ENCODE assay signal across 9 cellular contexts in the genomic region with DNA sequence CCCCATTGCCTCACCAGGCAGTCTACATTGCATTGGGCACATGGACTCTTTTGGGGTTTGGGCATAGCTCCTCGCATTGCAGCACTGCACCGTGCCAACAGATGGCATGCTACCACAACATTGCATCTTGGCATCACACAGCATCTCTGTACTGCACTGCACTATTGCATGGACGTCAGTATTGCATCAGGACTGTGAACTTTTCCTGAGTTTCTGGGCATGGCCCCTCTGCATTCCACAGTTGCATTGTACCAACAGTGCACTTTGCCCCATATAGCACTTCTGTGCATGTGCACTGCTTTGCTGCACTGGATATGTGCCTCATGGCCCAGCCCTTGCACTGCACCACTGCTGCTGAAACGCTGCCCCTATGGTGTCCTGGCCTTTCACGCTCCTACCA. TPM values are rescaled to one million over a fixed set of nuclear protein-coding genes. Genes with fewer than 3 reads are reported as not detected.
DNase-seq lines count a peak whose midpoint lies in the region; ATAC-seq, FAIRE-seq and TF ChIP-seq lines count a peak whose summit lies in the region.
"Had no signal": no experiment of that assay in that cellular context is flagged by ENCODE, and none has a peak within 500 bp of the region (broad histone marks: within the 10 kb centered on the region; RNA-seq: fewer than 3 reads in every experiment).

No MANE protein-coding gene starts in this region.

- no peak overlapping the region for H3K27ac ChIP-seq in endodermal cell (ENCODE audit: low read depth, low read length)
- H3K27ac ChIP-seq in pancreas: no peak overlapping the region

- intact Hi-C loops in pancreas (cut with DNase I): loop anchor here in 1 of 3 donors (5.0 to 10.0 kb wide), 2 partner anchors 861 to 1139 kb away; no protein-coding TSS in a partner anchor

- in situ Hi-C loops in GM13976 (cut with MboI; ENCODE audit: low sequenced_read_pairs, unreplicated experiment): loop anchor here (25.0 kb wide), 1 partner anchor 1466 kb away; a partner anchor contains a TSS

- ATAC-seq in pancreas (peak in 3 of 4 donors; percentile 66 to 76 (median 66)), HG03432 (IDR thresholded peaks at IDR 0.05; ENCODE audit: unreplicated experiment) (no peak)

- no peaks in the 10 kb centered on the region for H3K9me3 ChIP-seq in endodermal cell (ENCODE audit: control insufficient read depth, low read length)
- no peaks in the 10 kb centered on the region for H3K9me3 ChIP-seq in pancreas

- H3K4me1 ChIP-seq in endodermal cell (ENCODE audit: control insufficient read depth, insufficient read depth, low read length) (peaks cover 34% of the 10 kb centered on the region), pancreas (no peaks in the 10 kb centered on the region)

- H3K36me3 Mint-ChIP-seq in endodermal cell (ENCODE audit: low read depth): no peaks in the 10 kb centered on the region
- H3K36me3 Mint-ChIP-seq: T-cell had no signal

- peaks cover 35% of the 10 kb centered on the region for H3K4me1 Mint-ChIP-seq in endodermal cell
- H3K4me1 Mint-ChIP-seq: T-cell had no signal

- peak; percentile 60 for TF ChIP-seq CTCF in endodermal cell (conservative IDR thresholded peaks at IDR 0.05)
- peak in 1 of 4 donors; percentile 17 for TF ChIP-seq CTCF in pancreas (IDR thresholded peaks at IDR 0.05)
- TF ChIP-seq CTCF in GM13976 (IDR thresholded peaks at IDR 0.05; ENCODE audit: borderline replicate concordance, control extremely low read depth, extremely low read depth, insufficient read depth, missing control alignments): no peak

- no peaks in the 10 kb centered on the region for H3K27me3 ChIP-seq in endodermal cell (ENCODE audit: control insufficient read depth, insufficient read depth, low read length, poor library complexity, severe bottlenecking)
- H3K27me3 ChIP-seq in pancreas: no peaks in the 10 kb centered on the region

- H3K27me3 Mint-ChIP-seq in endodermal cell (ENCODE audit: insufficient read depth): no peaks in the 10 kb centered on the region

- no peaks in the 10 kb centered on the region for H3K9me3 Mint-ChIP-seq in endodermal cell
- H3K9me3 Mint-ChIP-seq: T-cell had no signal

- peak; percentile 40 for DNase-seq in DMS79 treated with DMSO at 0.1 percent for 48 hours (lab: John Stamatoyannopoulos, UW)
- no peak for DNase-seq in DMS79 (lab: John Stamatoyannopoulos, UW)
- peak; percentile 46 for DNase-seq in NCI-H1694 treated with DMSO at 0.1 percent for 48 hours (lab: John Stamatoyannopoulos, UW)
- DNase-seq in endodermal cell: peak; percentile 60
- DNase-seq in pancreas: no peak
- no peak for DNase-seq in stimulated activated CD4-positive, alpha-beta T cell treated with anti-CD3 and anti-CD28 coated beads, Interleukin-4, amount 100 ng/mL, for 24 hours
- DNase-seq in GM13976 (ENCODE audit: low spot score): no peak
- DNase-seq: T-cell had no signal

- no peak overlapping the region for H3K4me3 Mint-ChIP-seq in endodermal cell
- H3K4me3 Mint-ChIP-seq: T-cell had no signal

- FAIRE-seq in pancreas (lab: Jason Lieb, UNC): no peak

- no peak overlapping the region for H3K27ac Mint-ChIP-seq in endodermal cell
- H3K27ac Mint-ChIP-seq: T-cell had no signal

- H3K36me3 ChIP-seq in endodermal cell (ENCODE audit: control insufficient read depth, insufficient read depth, low read length): no peaks in the 10 kb centered on the region
- H3K36me3 ChIP-seq in pancreas: no peaks in the 10 kb centered on the region

- H3K4me3 ChIP-seq in endodermal cell (ENCODE audit: low read length) (no peak overlapping the region), pancreas (no peak overlapping the region)

- H3K9ac ChIP-seq in endodermal cell (ENCODE audit: extremely low read depth, low read length, poor library complexity, severe bottlenecking): no peak overlapping the region

- WGBS in endodermal cell (ENCODE audit: insufficient coverage in 1 of 2, insufficient read length in 1 of 2), 2 experiments: 90 to 93% methylated on average over 5 of the region's 5 CpGs
- WGBS in pancreas, 2 donors: 53 to 68% methylated on average over 5 of the region's 5 CpGs

RNA-seq across cellular contexts. Expression of a gene that starts 9.6 kb away (rescaled TPM):
- total RNA-seq in endodermal cell (10 to 100 TPM; 49.8 to 73.1 TPM), pancreas (10 to 100 TPM; 12.3 to 20.9 (median 15.7) TPM)
- polyA plus RNA-seq in endodermal cell (2013, experiment 1 of 2): 39.5 TPM
- 36.6 TPM for polyA plus RNA-seq in endodermal cell (2013, experiment 2 of 2)
- polyA plus RNA-seq in pancreas: 10 to 100 TPM; 13.7 to 16.6 TPM

RNA-seq across cellular contexts. Expression of a gene that starts 15.1 kb away (rescaled TPM):
- 10 to 100 TPM; 33.3 to 38.2 TPM for total RNA-seq in endodermal cell
- 35.9 TPM for polyA plus RNA-seq in endodermal cell (2013, experiment 1 of 2)
- 30.3 TPM for polyA plus RNA-seq in endodermal cell (2013, experiment 2 of 2)
- 10 to 100 TPM in 3 of 6 donors, 1 to 10 TPM in 3; 9.0 to 13.0 (median 9.8) TPM for total RNA-seq in pancreas
- polyA plus RNA-seq in pancreas: 10 to 100 TPM; 17.4 to 19.6 TPM

Comparison
In these comparisons a context has a peak if more than half of its experiments do, and no peak if none do; other contexts are left out.
1. DNase-seq: peak in DMS79 treated with DMSO at 0.1 percent for 48 hours (single experiment), NCI-H1694 treated with DMSO at 0.1 percent for 48 hours (single experiment) and endodermal cell (single experiment); none in DMS79 (single experiment), pancreas (0 of 6), stimulated activated CD4-positive, alpha-beta T cell treated with anti-CD3 and anti-CD28 coated beads, Interleukin-4, amount 100 ng/mL, for 24 hours (single experiment) and GM13976 (single experiment).